ENCODE assay signal across 9 cellular contexts in the genomic region with DNA sequence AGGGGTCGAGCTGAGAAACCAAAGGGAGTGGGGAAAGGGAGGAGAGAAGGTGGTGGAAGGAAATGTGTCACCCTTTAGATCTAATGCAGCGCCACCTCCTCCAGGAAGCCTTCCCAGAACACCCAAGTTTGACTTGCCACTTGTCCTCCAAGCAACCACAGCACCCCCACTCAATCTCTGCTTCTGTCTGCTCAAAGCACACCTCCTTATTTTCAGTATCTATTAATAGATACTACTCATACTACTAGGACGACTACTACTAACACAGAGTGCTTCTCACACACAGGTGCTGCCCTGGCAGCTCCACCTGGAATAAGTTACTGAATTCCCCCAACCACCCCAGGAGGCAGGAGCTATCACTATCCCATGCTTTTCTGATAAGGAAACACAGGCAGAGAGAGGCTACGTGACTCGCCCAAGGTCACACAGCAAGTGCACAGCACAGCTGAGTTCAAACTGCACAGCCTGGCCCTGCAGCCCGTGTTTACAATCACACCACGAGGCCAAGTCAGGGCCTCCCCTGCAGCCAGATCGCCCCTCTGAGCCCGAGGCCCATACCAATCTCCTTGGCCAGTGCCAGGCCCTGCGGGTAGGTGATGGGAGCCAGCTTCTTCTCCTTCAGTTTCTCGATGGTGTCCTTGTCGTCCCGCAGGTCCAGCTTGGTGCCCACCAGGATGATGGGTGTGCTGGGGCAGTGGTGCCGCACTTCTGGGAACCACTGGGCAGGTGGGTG. TPM values are rescaled to one million over a fixed set of nuclear protein-coding genes. Genes with fewer than 3 reads are reported as not detected.
DNase-seq lines count a peak whose midpoint lies in the region; ATAC-seq lines count a peak whose summit lies in the region.
"Had no signal": no experiment of that assay in that cellular context is flagged by ENCODE, and none has a peak within 500 bp of the region (broad histone marks: within the 10 kb centered on the region; RNA-seq: fewer than 3 reads in every experiment).

No MANE protein-coding gene starts in this region.

- peaks cover 84% of the 10 kb centered on the region for H3K36me3 Mint-ChIP-seq in activated naive CD4-positive, alpha-beta T cell treated with anti-CD3 and anti-CD28 coated beads for 36 hours (ENCODE audit: low read depth)

- no peaks in the 10 kb centered on the region for H3K9me2 ChIP-seq in Karpas-422 (replicated peaks; ENCODE audit: insufficient read depth, low read length)

- no peaks in the 10 kb centered on the region for H3K79me2 ChIP-seq in Karpas-422 (ENCODE audit: low read length)

- H3K4me3 ChIP-seq in Karpas-422 (ENCODE audit: low read length): peak overlapping the region; percentile 17; the same call in 1 of the 2 replicates

- H4K20me1 ChIP-seq in Karpas-422 (ENCODE audit: insufficient read depth, low read depth, low read length): peaks cover 52% of the 10 kb centered on the region

- intact Hi-C loops in activated naive CD4-positive, alpha-beta T cell treated with anti-CD3 and anti-CD28 coated beads for 36 hours (cut with micrococcal nuclease): loop anchor here (1.0 to 10.0 kb wide), 9 partner anchors 7 to 866 kb away; a partner anchor contains a TSS

- peak; percentile 57 for DNase-seq in Karpas-422
- DNase-seq in activated naive CD4-positive, alpha-beta T cell treated with anti-CD3 and anti-CD28 coated beads for 36 hours: peak; percentile 98
- peak; percentile 75 for DNase-seq in stimulated activated CD4-positive, alpha-beta T cell treated with anti-CD3 and anti-CD28 coated beads, Interleukin-4, amount 100 ng/mL, for 1 hour
- DNase-seq in amniotic stem cell (lab: John Stamatoyannopoulos, UW): no peak
- no peak for DNase-seq in SIG-M5 treated with dmso at 0.1 percent for 504 hours (lab: John Stamatoyannopoulos, UW; ENCODE audit: unreplicated experiment)
- no peak for DNase-seq in COR-L47 (lab: John Stamatoyannopoulos, UW)
- DNase-seq in COLO668 (lab: John Stamatoyannopoulos, UW; ENCODE audit: unreplicated experiment): no peak

- H3K27me3 ChIP-seq in Karpas-422 (ENCODE audit: low read length): no peaks in the 10 kb centered on the region

- H3K36me3 ChIP-seq in Karpas-422 (ENCODE audit: insufficient read depth, low read length): peaks cover 37% of the 10 kb centered on the region

- no peak overlapping the region for H2AFZ ChIP-seq in Karpas-422 (ENCODE audit: low read length)

- peaks cover 72% of the 10 kb centered on the region for H3K4me1 ChIP-seq in Karpas-422 (ENCODE audit: low read length)

- peak overlapping the region; percentile 97 for H3K27ac ChIP-seq in Karpas-422 (ENCODE audit: low read length)

- CTCF ChIA-PET in activated naive CD4-positive, alpha-beta T cell treated with anti-CD3 and anti-CD28 coated beads for 36 hours (lab: Charles Lee): interaction anchor here (0.6 to 5.3 kb wide), 8 partner anchors 8 to 74 kb away, joined by 3 to 33 read pairs (median 8); a partner anchor contains a TSS

- no peaks in the 10 kb centered on the region for H3K9me3 ChIP-seq in Karpas-422 (ENCODE audit: low read length)

- peaks cover 90% of the 10 kb centered on the region for H3K4me1 Mint-ChIP-seq in activated naive CD4-positive, alpha-beta T cell treated with anti-CD3 and anti-CD28 coated beads for 36 hours (ENCODE audit: low read depth)

- no peaks in the 10 kb centered on the region for H3K9me3 Mint-ChIP-seq in activated naive CD4-positive, alpha-beta T cell treated with anti-CD3 and anti-CD28 coated beads for 36 hours

- H3K4me2 ChIP-seq in Karpas-422 (ENCODE audit: low read depth, low read length, poor library complexity, severe bottlenecking): peak overlapping the region; percentile 59

- peak overlapping the region; percentile 61 for H3K4me3 Mint-ChIP-seq in activated naive CD4-positive, alpha-beta T cell treated with anti-CD3 and anti-CD28 coated beads for 36 hours

- ATAC-seq in GM18868 (IDR thresholded peaks at IDR 0.05; ENCODE audit: unreplicated experiment): peak; percentile 47

- peak overlapping the region; percentile 98 for H3K27ac Mint-ChIP-seq in activated naive CD4-positive, alpha-beta T cell treated with anti-CD3 and anti-CD28 coated beads for 36 hours

- H3K9ac ChIP-seq in Karpas-422 (ENCODE audit: low read length): peak overlapping the region; percentile 63

- no peaks in the 10 kb centered on the region for H3K27me3 Mint-ChIP-seq in activated naive CD4-positive, alpha-beta T cell treated with anti-CD3 and anti-CD28 coated beads for 36 hours (ENCODE audit: low read depth)

RNA-seq across cellular contexts. Expression of a gene that starts 13.2 kb away (rescaled TPM):
- 251 and 294 TPM in 2 replicates for total RNA-seq in Karpas-422 (2014; rRNA removed; shearing (Covaris generic); ENCODE audit: low replicate concordance)
- total RNA-seq in activated naive CD4-positive, alpha-beta T cell treated with anti-CD3 and anti-CD28 coated beads for 36 hours: 100 to 1,000 TPM; 728 to 759 TPM
- total RNA-seq: SK-MEL-5 had no signal

RNA-seq across cellular contexts. Expression of a gene that starts 18.6 kb away (rescaled TPM):
- total RNA-seq in Karpas-422 (2014; rRNA removed; shearing (Covaris generic); ENCODE audit: low replicate concordance): not detected in 2 replicates
- total RNA-seq in activated naive CD4-positive, alpha-beta T cell treated with anti-CD3 and anti-CD28 coated beads for 36 hours: 10 to 100 TPM; 28.1 to 28.6 TPM
- total RNA-seq: SK-MEL-5 had no signal

RNA-seq across cellular contexts. Expression of a gene that starts 42.8 kb away (rescaled TPM):
- total RNA-seq in Karpas-422 (2014; rRNA removed; shearing (Covaris generic); ENCODE audit: low replicate concordance): 1.7 and 2.7 TPM in 2 replicates
- 10 to 100 TPM; 13.4 to 13.6 TPM for total RNA-seq in activated naive CD4-positive, alpha-beta T cell treated with anti-CD3 and anti-CD28 coated beads for 36 hours

RNA-seq across cellular contexts. Expression of a gene that starts 51.5 kb away (rescaled TPM):
- 11.1 and 12.6 TPM in 2 replicates for total RNA-seq in Karpas-422 (2014; rRNA removed; shearing (Covaris generic); ENCODE audit: low replicate concordance)
- total RNA-seq in activated naive CD4-positive, alpha-beta T cell treated with anti-CD3 and anti-CD28 coated beads for 36 hours: 10 to 100 TPM; 30.5 to 34.0 TPM

Comparison
In these comparisons a context has a peak if more than half of its experiments do, and no peak if none do; other contexts are left out.
1. DNase-seq: peak in Karpas-422 (single experiment), activated naive CD4-positive, alpha-beta T cell treated with anti-CD3 and anti-CD28 coated beads for 36 hours (single experiment) and stimulated activated CD4-positive, alpha-beta T cell treated with anti-CD3 and anti-CD28 coated beads, Interleukin-4, amount 100 ng/mL, for 1 hour (single experiment); none in amniotic stem cell (single experiment), SIG-M5 treated with dmso at 0.1 percent for 504 hours (single experiment), COR-L47 (single experiment) and COLO668 (single experiment).
2. RNA of a gene that starts 18.6 kb away (total RNA-seq): 28.1 to 28.6 TPM in activated naive CD4-positive, alpha-beta T cell treated with anti-CD3 and anti-CD28 coated beads for 36 hours; not detected in Karpas-422; every median in the first group is over 10 times any median in the second.